ENCODE assay signal across 20 cellular contexts in the genomic region with DNA sequence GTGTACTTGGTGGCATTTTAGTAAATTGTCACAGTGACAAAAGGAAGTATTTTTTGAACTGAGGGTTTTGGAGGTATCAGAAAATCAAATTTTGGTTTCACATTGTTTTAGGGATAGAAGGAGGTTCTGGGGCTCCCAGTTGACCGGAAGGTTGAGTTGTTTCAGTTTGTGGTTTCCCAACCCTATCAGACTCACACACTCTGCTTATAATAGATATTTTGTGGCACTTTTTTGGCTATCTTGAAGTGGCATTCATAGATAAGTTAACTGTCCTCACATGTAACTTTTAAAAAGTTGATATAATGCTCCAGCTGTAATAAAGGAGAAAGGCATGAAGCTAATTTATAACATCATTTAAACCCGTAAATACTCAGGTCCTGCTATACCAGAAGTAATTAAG. TPM values are rescaled to one million over a fixed set of nuclear protein-coding genes. Genes with fewer than 3 reads are reported as not detected.
DNase-seq lines count a peak whose midpoint lies in the region; ATAC-seq and TF ChIP-seq lines count a peak whose summit lies in the region.
"Had no signal": no experiment of that assay in that cellular context is flagged by ENCODE, and none has a peak within 500 bp of the region (broad histone marks: within the 10 kb centered on the region; RNA-seq: fewer than 3 reads in every experiment).

No MANE protein-coding gene starts in this region.

- no peaks in the 10 kb centered on the region for H3K27me3 Mint-ChIP-seq in activated CD8-positive, alpha-beta memory T cell treated with anti-CD3 and anti-CD28 coated beads, Interleukin-2, amount 10 ng/mL, durations not matched to agents 7 days and 5 days
- H3K27me3 Mint-ChIP-seq in HFFc6 (ENCODE audit: insufficient read depth) = no peaks in the 10 kb centered on the region
- H3K27me3 Mint-ChIP-seq: activated CD4-positive, alpha-beta T cell treated with anti-CD3 and anti-CD28 coated beads, Interleukin-2, amount 10 ng/mL, durations not matched to agents 24 days and 14 days had no signal

- no peaks in the 10 kb centered on the region for H3K9me3 ChIP-seq in gastroesophageal sphincter
- H3K9me3 ChIP-seq: thoracic aorta had no signal

- TF ChIP-seq EP300 in gastroesophageal sphincter (IDR thresholded peaks at IDR 0.05) = no peak

- no peak overlapping the region for H3K4me3 ChIP-seq in gastroesophageal sphincter
- H3K4me3 ChIP-seq: thoracic aorta had no signal

- peaks cover 0 to 6% of the 10 kb centered on the region in 2 donors for H3K36me3 ChIP-seq in gastroesophageal sphincter
- H3K36me3 ChIP-seq: thoracic aorta had no signal

- no peaks in the 10 kb centered on the region for H3K27me3 ChIP-seq in gastroesophageal sphincter

- H3K9me3 Mint-ChIP-seq in activated CD8-positive, alpha-beta memory T cell treated with anti-CD3 and anti-CD28 coated beads, Interleukin-2, amount 10 ng/mL, durations not matched to agents 7 days and 5 days (ENCODE audit: low read depth) = no peaks in the 10 kb centered on the region
- no peaks in the 10 kb centered on the region for H3K9me3 Mint-ChIP-seq in HFFc6
- H3K9me3 Mint-ChIP-seq: activated CD4-positive, alpha-beta T cell treated with anti-CD3 and anti-CD28 coated beads, Interleukin-2, amount 10 ng/mL, durations not matched to agents 24 days and 14 days had no signal

- peaks cover 23% of the 10 kb centered on the region for H3K36me3 Mint-ChIP-seq in activated CD8-positive, alpha-beta memory T cell treated with anti-CD3 and anti-CD28 coated beads, Interleukin-2, amount 10 ng/mL, durations not matched to agents 7 days and 5 days
- H3K36me3 Mint-ChIP-seq in HFFc6 (ENCODE audit: low read depth) = peaks cover 9% of the 10 kb centered on the region

- CTCF ChIA-PET in activated CD8-positive, alpha-beta memory T cell treated with anti-CD3 and anti-CD28 coated beads, Interleukin-2, amount 10 ng/mL, durations not matched to agents 7 days and 5 days (lab: Charles Lee) = no interaction called here

- peak; percentile 30 for ATAC-seq in activated CD8-positive, alpha-beta memory T cell treated with anti-CD3 and anti-CD28 coated beads, Interleukin-2, amount 10 ng/mL, durations not matched to agents 7 days and 5 days
- ATAC-seq in HG02973 (IDR thresholded peaks at IDR 0.05; ENCODE audit: unreplicated experiment) = peak; percentile 55
- ATAC-seq in gastroesophageal sphincter = no peak
- ATAC-seq: left cardiac atrium had no signal

- no peak overlapping the region for H3K27ac Mint-ChIP-seq in activated CD8-positive, alpha-beta memory T cell treated with anti-CD3 and anti-CD28 coated beads, Interleukin-2, amount 10 ng/mL, durations not matched to agents 7 days and 5 days
- H3K27ac Mint-ChIP-seq in HFFc6 = no peak overlapping the region
- H3K27ac Mint-ChIP-seq: activated CD4-positive, alpha-beta T cell treated with anti-CD3 and anti-CD28 coated beads, Interleukin-2, amount 10 ng/mL, durations not matched to agents 24 days and 14 days had no signal

- H3K4me1 ChIP-seq in gastroesophageal sphincter = peaks cover 0 to 80% (median 0%) of the 10 kb centered on the region in 3 donors

- DNase-seq in activated CD8-positive, alpha-beta memory T cell treated with anti-CD3 and anti-CD28 coated beads, Interleukin-2, amount 10 ng/mL, durations not matched to agents 7 days and 5 days = no peak
- DNase-seq in activated CD8-positive, alpha-beta memory T cell treated with anti-CD3 and anti-CD28 coated beads for 24 hours = no peak
- DNase-seq in OCI-M2 (lab: John Stamatoyannopoulos, UW; ENCODE audit: unreplicated experiment) (peak; percentile 76), RPMI8226 (no peak), HFFc6 (no peak)
- no peak for DNase-seq in activated CD4-positive, alpha-beta T cell treated with anti-CD3 and anti-CD28 coated beads, Interleukin-2, amount 50 U/mL, for 48 hours
- DNase-seq: activated CD4-positive, alpha-beta T cell treated with anti-CD3 and anti-CD28 coated beads, Interleukin-2, amount 10 ng/mL, durations not matched to agents 24 days and 14 days; activated T-cell treated with anti-CD3 and anti-CD28 coated beads, Interleukin-2, amount 50 U/mL, for 48 hours; DND-41; effector CD4-positive, alpha-beta T cell; GOT3; hypothalamus; left cardiac atrium; NCI-H187; stimulated activated CD4-positive, alpha-beta T cell treated with anti-CD3 and anti-CD28 coated beads, Interleukin-4, amount 100 ng/mL, for 4 hours had no signal

- no peak for TF ChIP-seq POLR2A in gastroesophageal sphincter (IDR thresholded peaks at IDR 0.05)

- no peak for TF ChIP-seq CTCF in gastroesophageal sphincter (IDR thresholded peaks at IDR 0.05)
- no peak for TF ChIP-seq CTCF in HFFc6 (IDR thresholded peaks at IDR 0.05)

- H3K4me3 Mint-ChIP-seq in activated CD8-positive, alpha-beta memory T cell treated with anti-CD3 and anti-CD28 coated beads, Interleukin-2, amount 10 ng/mL, durations not matched to agents 7 days and 5 days = no peak overlapping the region
- H3K4me3 Mint-ChIP-seq in HFFc6 = no peak overlapping the region
- H3K4me3 Mint-ChIP-seq: activated CD4-positive, alpha-beta T cell treated with anti-CD3 and anti-CD28 coated beads, Interleukin-2, amount 10 ng/mL, durations not matched to agents 24 days and 14 days had no signal

- peaks cover 16% of the 10 kb centered on the region for H3K4me1 Mint-ChIP-seq in activated CD8-positive, alpha-beta memory T cell treated with anti-CD3 and anti-CD28 coated beads, Interleukin-2, amount 10 ng/mL, durations not matched to agents 7 days and 5 days
- peaks cover 27% of the 10 kb centered on the region for H3K4me1 Mint-ChIP-seq in HFFc6 (ENCODE audit: low read depth)

- 87 to 92% methylated on average over 1 to 2 of the region's 2 CpGs for WGBS in gastroesophageal sphincter (ENCODE audit: low coverage in 1 of 2), 2 donors

- H3K27ac ChIP-seq in gastroesophageal sphincter = no peak overlapping the region
- H3K27ac ChIP-seq: 22Rv1, parathyroid adenoma, thoracic aorta had no signal

RNA-seq across cellular contexts. Expression of gene ARMC8, which starts 12.7 kb away (rescaled TPM):
- total RNA-seq in activated CD8-positive, alpha-beta memory T cell treated with anti-CD3 and anti-CD28 coated beads, Interleukin-2, amount 10 ng/mL, durations not matched to agents 7 days and 5 days = 10 to 100 TPM; 48.4 to 54.3 TPM
- 100 to 1,000 TPM in 2 of 4 donors, 10 to 100 TPM in 2; 76.0 to 102 (median 91.6) TPM for total RNA-seq in gastroesophageal sphincter
- 10 to 100 TPM; 29.0 to 37.9 (median 35.0) TPM for total RNA-seq in HFFc6 (2021; fragmentation: NEBNext Ultra II Directional; extraction: Animal tissue kit (Norgen Biotek cat#: 25700))

RNA-seq across cellular contexts. Expression of gene DBR1, which starts 25.1 kb away (rescaled TPM):
- total RNA-seq in activated CD8-positive, alpha-beta memory T cell treated with anti-CD3 and anti-CD28 coated beads, Interleukin-2, amount 10 ng/mL, durations not matched to agents 7 days and 5 days = 10 to 100 TPM; 22.0 to 23.0 TPM
- 10 to 100 TPM; 11.2 to 16.4 (median 14.2) TPM for total RNA-seq in gastroesophageal sphincter
- total RNA-seq in HFFc6 (2021; fragmentation: NEBNext Ultra II Directional; extraction: Animal tissue kit (Norgen Biotek cat#: 25700)) = 10 to 100 TPM in 5 of 6 experiments, 1 to 10 TPM in 1; 9.9 to 13.7 (median 11.8) TPM
